Comparison of ENCODE assay signal across 35 cellular contexts in the genomic region with DNA sequence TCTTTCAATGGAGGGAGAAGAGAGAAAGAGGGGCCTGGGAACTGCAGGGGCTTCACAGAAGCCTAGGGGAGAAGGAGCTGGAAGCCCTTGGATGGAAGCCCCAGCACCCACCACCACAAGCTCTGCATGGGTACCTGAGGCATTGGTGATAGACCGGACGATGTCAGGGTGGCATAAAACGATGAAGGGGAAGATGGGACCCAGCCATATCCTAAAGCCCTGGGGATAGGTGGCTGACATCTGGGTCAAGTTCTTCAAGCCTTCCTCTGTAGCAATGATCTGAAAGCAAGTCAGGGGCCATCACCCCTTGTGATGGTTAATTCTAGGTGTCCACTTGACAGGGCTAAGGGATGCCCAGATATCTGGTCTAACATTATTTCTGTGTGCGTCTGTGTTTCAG. TPM values are rescaled to one million over a fixed set of nuclear protein-coding genes. Genes with fewer than 3 reads are reported as not detected.
"Had no signal": no experiment of that assay in that cellular context is flagged by ENCODE, and none has a peak within 500 bp of the region (broad histone marks: within the 10 kb centered on the region; RNA-seq: fewer than 3 reads in every experiment).

No MANE protein-coding gene starts in this region.

- DNase-seq: naive B cell; naive thymus-derived CD8-positive, alpha-beta T cell; nephron progenitor cell; nucleus accumbens; ovary; posterior cingulate gyrus; psoas muscle; right cardiac atrium; right lobe of liver; spleen; stimulated activated CD4-positive, alpha-beta T cell treated with anti-CD3 and anti-CD28 coated beads, Interleukin-12 subunit alpha, Interleukin-12 subunit beta, amount 100 ng/mL, for 4 hours; stimulated activated CD4-positive, alpha-beta T cell treated with anti-CD3 and anti-CD28 coated beads, Interleukin-1b, Interleukin-23, amount 100 ng/mL, for 48 hours; stimulated activated CD4-positive, alpha-beta T cell treated with anti-CD3 and anti-CD28 coated beads, Interleukin-4, amount 100 ng/mL, for 1 hour; stimulated activated CD4-positive, alpha-beta T cell treated with anti-CD3 and anti-CD28 coated beads, Interleukin-4, amount 100 ng/mL, for 4 hours; stimulated activated naive CD4-positive, alpha-beta T cell; stimulated activated naive CD8-positive, alpha-beta T cell treated with anti-CD3 and anti-CD28 coated beads, Interleukin-15, amount 100 ng/mL, for 72 hours; stimulated activated naive CD8-positive, alpha-beta T cell treated with anti-CD3 and anti-CD28 coated beads, Interleukin-15, Interleukin-2, amounts not matched to agents 100 U/mL and 50 U/mL, for 24 hours; substantia nigra; testis; tibial artery; transverse colon; upper lobe of left lung had no signal

- H3K4me3 Mint-ChIP-seq: naive B cell; naive thymus-derived CD8-positive, alpha-beta T cell; natural killer cell treated with Interleukin-12 subunit alpha and Interleukin-12 subunit beta and Interleukin-15 and Interleukin-18, amount 100 ng/mL, for 72 hours; nephron progenitor cell; neural crest cell; stimulated activated memory B cell treated with anti-CD40 and anti-IgM and Interleukin-4, amounts not matched to agents 10 μg/mL and 1 μg/mL and 100 μg/mL, for 72 hours; stimulated activated naive CD8-positive, alpha-beta T cell treated with anti-CD3 and anti-CD28 coated beads, Interleukin-15, amount 100 ng/mL, for 72 hours had no signal

- ATAC-seq: naive thymus-derived CD8-positive, alpha-beta T cell; natural killer cell treated with Interleukin-12 subunit alpha and Interleukin-12 subunit beta and Interleukin-15 and Interleukin-18, amount 100 ng/mL, for 72 hours; psoas muscle; right cardiac atrium; right lobe of liver; stimulated activated memory B cell treated with anti-CD40 and anti-IgM and Interleukin-4, amounts not matched to agents 10 μg/mL and 1 μg/mL and 100 μg/mL, for 72 hours; stimulated activated naive CD8-positive, alpha-beta T cell treated with anti-CD3 and anti-CD28 coated beads, Interleukin-15, amount 100 ng/mL, for 72 hours; stimulated activated naive CD8-positive, alpha-beta T cell treated with anti-CD3 and anti-CD28 coated beads, Interleukin-15, Interleukin-2, amounts not matched to agents 100 U/mL and 50 U/mL, for 24 hours had no signal

- H3K27me3 ChIP-seq: ovary, right lobe of liver, suprapubic skin, testis, tibial artery, transverse colon, upper lobe of left lung, vagina had no signal

- H3K9me3 Mint-ChIP-seq: natural killer cell treated with Interleukin-12 subunit alpha and Interleukin-12 subunit beta and Interleukin-15 and Interleukin-18, amount 100 ng/mL, for 72 hours had no signal

- H3K27ac Mint-ChIP-seq: naive B cell; natural killer cell treated with Interleukin-12 subunit alpha and Interleukin-12 subunit beta and Interleukin-15 and Interleukin-18, amount 100 ng/mL, for 72 hours; nephron progenitor cell; progenitor cell of endocrine pancreas; stimulated activated memory B cell treated with anti-CD40 and anti-IgM and Interleukin-4, amounts not matched to agents 10 μg/mL and 1 μg/mL and 100 μg/mL, for 72 hours had no signal

- H3K4me3 ChIP-seq: ovary, psoas muscle, right lobe of liver, skin epidermis, smooth muscle cell, spleen, suprapubic skin, testis, tibial artery, transverse colon, upper lobe of left lung, vagina had no signal

- H3K27me3 Mint-ChIP-seq: progenitor cell of endocrine pancreas had no signal

- H3K9me3 ChIP-seq: neutrophil, ovary, psoas muscle, right lobe of liver, spleen, suprapubic skin, testis, tibial artery, transverse colon, upper lobe of left lung, vagina had no signal

- H3K36me3 ChIP-seq: neutrophil, ovary, right lobe of liver, spleen, suprapubic skin, transverse colon, upper lobe of left lung, vagina had no signal

- H3K4me1 Mint-ChIP-seq: nephron progenitor cell; neural crest cell; stimulated activated memory B cell treated with anti-CD40 and anti-IgM and Interleukin-4, amounts not matched to agents 10 μg/mL and 1 μg/mL and 100 μg/mL, for 72 hours had no signal

- H3K36me3 Mint-ChIP-seq: natural killer cell treated with Interleukin-12 subunit alpha and Interleukin-12 subunit beta and Interleukin-15 and Interleukin-18, amount 100 ng/mL, for 72 hours; stimulated activated memory B cell treated with anti-CD40 and anti-IgM and Interleukin-4, amounts not matched to agents 10 μg/mL and 1 μg/mL and 100 μg/mL, for 72 hours had no signal

- H3K4me1 ChIP-seq: psoas muscle had no signal

- H3K27ac ChIP-seq: neutrophil, ovary, parathyroid adenoma, psoas muscle, right lobe of liver, skin epidermis, spleen, suprapubic skin, testis, tibial artery, transverse colon, upper lobe of left lung, vagina had no signal

RNA-seq across cellular contexts. Expression of gene OR10H5, which starts 11.2 kb away (rescaled TPM):
- total RNA-seq: naive thymus-derived CD8-positive, alpha-beta T cell; natural killer cell treated with Interleukin-12 subunit alpha and Interleukin-12 subunit beta and Interleukin-15 and Interleukin-18, amount 100 ng/mL, for 72 hours; neural crest cell; omental fat pad; ovary; progenitor cell of endocrine pancreas; psoas muscle; renal cortical epithelial cell; right cardiac atrium; right lobe of liver; smooth muscle cell; spleen; suprapubic skin; transverse colon; upper lobe of left lung; vagina had no signal
- polyA plus RNA-seq: naive thymus-derived CD8-positive, alpha-beta T cell; ovary; psoas muscle; right cardiac atrium; smooth muscle cell; spleen had no signal

RNA-seq across cellular contexts. Expression of gene OR10H3, which starts 38.5 kb away (rescaled TPM):
- total RNA-seq: naive thymus-derived CD8-positive, alpha-beta T cell; natural killer cell treated with Interleukin-12 subunit alpha and Interleukin-12 subunit beta and Interleukin-15 and Interleukin-18, amount 100 ng/mL, for 72 hours; neural crest cell; omental fat pad; ovary; progenitor cell of endocrine pancreas; psoas muscle; renal cortical epithelial cell; right cardiac atrium; right lobe of liver; smooth muscle cell; spleen; suprapubic skin; testis; transverse colon; upper lobe of left lung; vagina had no signal
- polyA plus RNA-seq: naive thymus-derived CD8-positive, alpha-beta T cell; ovary; psoas muscle; right cardiac atrium; smooth muscle cell; spleen; thymus had no signal

RNA-seq across cellular contexts. Expression of gene OR10H1, which starts 39.2 kb away (rescaled TPM):
- total RNA-seq: naive thymus-derived CD8-positive, alpha-beta T cell; neural crest cell; omental fat pad; ovary; progenitor cell of endocrine pancreas; psoas muscle; right cardiac atrium; right lobe of liver; smooth muscle cell; spleen; suprapubic skin; transverse colon; upper lobe of left lung; vagina had no signal
- polyA plus RNA-seq: naive thymus-derived CD8-positive, alpha-beta T cell; ovary; psoas muscle; right cardiac atrium; smooth muscle cell; spleen had no signal

RNA-seq across cellular contexts. Expression of gene OR10H2, which starts 48.4 kb away (rescaled TPM):
- total RNA-seq: naive thymus-derived CD8-positive, alpha-beta T cell; natural killer cell treated with Interleukin-12 subunit alpha and Interleukin-12 subunit beta and Interleukin-15 and Interleukin-18, amount 100 ng/mL, for 72 hours; neural crest cell; omental fat pad; ovary; progenitor cell of endocrine pancreas; psoas muscle; renal cortical epithelial cell; right cardiac atrium; right lobe of liver; smooth muscle cell; spleen; suprapubic skin; testis; upper lobe of left lung; vagina had no signal
- polyA plus RNA-seq: naive thymus-derived CD8-positive, alpha-beta T cell; ovary; psoas muscle; right cardiac atrium; smooth muscle cell; spleen; thymus had no signal
